Comparison of ENCODE assay signal across 23 cellular contexts in the genomic region with DNA sequence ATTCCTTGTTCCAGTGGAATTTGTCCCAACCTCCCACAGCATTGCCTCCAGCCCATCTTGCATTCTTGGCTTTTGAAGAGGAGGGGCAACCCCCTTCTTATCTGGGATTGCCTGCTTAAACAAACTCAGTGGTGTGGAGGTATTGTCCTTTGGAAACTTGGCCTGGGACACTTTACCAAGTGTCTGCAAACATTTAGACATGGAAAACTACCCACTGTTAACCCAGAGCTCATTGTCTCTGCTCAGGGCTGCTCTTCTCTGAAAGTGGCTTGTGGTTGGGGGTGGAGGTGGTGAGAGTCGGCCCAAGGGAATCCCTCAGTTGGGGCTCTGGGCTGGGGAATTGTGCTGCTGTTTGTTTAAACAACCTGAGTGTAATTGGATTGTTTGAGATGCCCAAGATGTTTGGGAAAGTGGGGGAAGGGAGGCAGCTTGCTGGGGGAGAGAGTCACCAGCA.
DNase-seq lines count a peak whose midpoint lies in the region; ATAC-seq and TF ChIP-seq lines count a peak whose summit lies in the region.
"Had no signal": no experiment of that assay in that cellular context is flagged by ENCODE, and none has a peak within 500 bp of the region (broad histone marks: within the 10 kb centered on the region; RNA-seq: fewer than 3 reads in every experiment).

No MANE protein-coding gene starts in this region.

- H3K9me3 ChIP-seq in iPS DF 6.9 (ENCODE audit: control insufficient read depth, insufficient read depth, low read length) (no peaks in the 10 kb centered on the region), neural progenitor cell (ENCODE audit: low read depth) (no peaks in the 10 kb centered on the region)
- H3K9me3 ChIP-seq: esophagus muscularis mucosa, neutrophil, tibial nerve had no signal

- DNase-seq in Daoy (ENCODE audit: low read depth) (peak; percentile 17), NCI-H82 (lab: John Stamatoyannopoulos, UW) (peak; percentile 93), iPS DF 6.9 (ENCODE audit: low read depth, low spot score) (peak; percentile 13), neural progenitor cell (ENCODE audit: low spot score) (peak; percentile 65)
- DNase-seq in stimulated activated naive CD8-positive, alpha-beta T cell treated with anti-CD3 and anti-CD28 coated beads, Interleukin-15, amount 100 ng/mL, for 72 hours = no peak
- DNase-seq: activated CD8-positive, alpha-beta T cell treated with anti-CD3 and anti-CD28 coated beads for 36 hours; activated T-cell treated with anti-CD3 and anti-CD28 coated beads, Interleukin-2, amount 50 U/mL, for 4 hours; CD4-positive, alpha-beta T cell; DMS79 treated with DMSO at 0.1 percent for 48 hours; glutamatergic neuron; midbrain; NCI-H1092 treated with DMSO at 0.1 percent for 48 hours; NCI-H524 treated with DMSO at 0.1 percent for 48 hours; stimulated activated naive CD4-positive, alpha-beta T cell; T-helper 17 cell; WERI-Rb-1 had no signal

- no peak overlapping the region for H3K27ac ChIP-seq in iPS DF 6.9 (ENCODE audit: low read length)
- peak overlapping the region; percentile 84 for H3K27ac ChIP-seq in neural progenitor cell
- H3K27ac ChIP-seq: esophagus muscularis mucosa, neutrophil, tibial nerve, WERI-Rb-1 had no signal

- H3F3A ChIP-seq in neural progenitor cell (ENCODE audit: low read depth) = peaks cover 18% of the 10 kb centered on the region

- H3K27me3 Mint-ChIP-seq in neural progenitor cell (ENCODE audit: insufficient read depth, low read depth) = peaks cover 3% of the 10 kb centered on the region
- H3K27me3 Mint-ChIP-seq in stimulated activated naive CD8-positive, alpha-beta T cell treated with anti-CD3 and anti-CD28 coated beads, Interleukin-15, amount 100 ng/mL, for 72 hours = peaks cover 19% of the 10 kb centered on the region
- peaks cover 15% of the 10 kb centered on the region for H3K27me3 Mint-ChIP-seq in stimulated activated memory B cell treated with anti-CD40 and anti-IgM and Interleukin-4, amounts not matched to agents 10 μg/mL and 1 μg/mL and 100 μg/mL, for 72 hours
- H3K27me3 Mint-ChIP-seq: CD4-positive, alpha-beta T cell had no signal

- WGBS in iPS DF 6.9 (ENCODE audit: insufficient coverage, insufficient read length) = no CpG with 5 or more reads among the region's 1 CpG

- H3K4me1 ChIP-seq in iPS DF 6.9 (ENCODE audit: control insufficient read depth, insufficient read depth, low read length) (no peaks in the 10 kb centered on the region; the same call in 1 of the 2 replicates), neural progenitor cell (peaks cover 16% of the 10 kb centered on the region)
- H3K4me1 ChIP-seq: esophagus muscularis mucosa, tibial nerve had no signal

- no peak overlapping the region for H2AFZ ChIP-seq in neural progenitor cell (replicated peaks)

- H3K9ac ChIP-seq in neural progenitor cell = no peak overlapping the region

- TF ChIP-seq CTCF in neural progenitor cell (IDR thresholded peaks at IDR 0.05) = no peak

- no peaks in the 10 kb centered on the region for H4K20me1 ChIP-seq in neural progenitor cell (ENCODE audit: low read depth)

- H3K4me3 ChIP-seq in iPS DF 6.9 (ENCODE audit: low read length) = no peak overlapping the region
- H3K4me3 ChIP-seq in neural progenitor cell = no peak overlapping the region
- H3K4me3 ChIP-seq: esophagus muscularis mucosa, tibial nerve had no signal

- H3K27ac Mint-ChIP-seq in neural progenitor cell = no peak overlapping the region
- H3K27ac Mint-ChIP-seq in stimulated activated naive CD8-positive, alpha-beta T cell treated with anti-CD3 and anti-CD28 coated beads, Interleukin-15, amount 100 ng/mL, for 72 hours = no peak overlapping the region
- no peak overlapping the region for H3K27ac Mint-ChIP-seq in stimulated activated memory B cell treated with anti-CD40 and anti-IgM and Interleukin-4, amounts not matched to agents 10 μg/mL and 1 μg/mL and 100 μg/mL, for 72 hours
- H3K27ac Mint-ChIP-seq: activated CD8-positive, alpha-beta T cell treated with anti-CD3 and anti-CD28 coated beads for 36 hours; activated naive CD4-positive, alpha-beta T cell treated with anti-CD3 and anti-CD28 coated beads, Interleukin-2, amount 50 U/mL, for 72 hours; CD4-positive, alpha-beta T cell; T-helper 17 cell had no signal

- H3K36me3 Mint-ChIP-seq in neural progenitor cell = no peaks in the 10 kb centered on the region
- H3K36me3 Mint-ChIP-seq in stimulated activated memory B cell treated with anti-CD40 and anti-IgM and Interleukin-4, amounts not matched to agents 10 μg/mL and 1 μg/mL and 100 μg/mL, for 72 hours = no peaks in the 10 kb centered on the region
- H3K36me3 Mint-ChIP-seq: activated naive CD4-positive, alpha-beta T cell treated with anti-CD3 and anti-CD28 coated beads, Interleukin-2, amount 50 U/mL, for 72 hours had no signal

- no peaks in the 10 kb centered on the region for H3K36me3 ChIP-seq in iPS DF 6.9 (ENCODE audit: control insufficient read depth, insufficient read depth, low read length)
- H3K36me3 ChIP-seq in neural progenitor cell = no peaks in the 10 kb centered on the region
- H3K36me3 ChIP-seq: esophagus muscularis mucosa, neutrophil, tibial nerve, WERI-Rb-1 had no signal

- ATAC-seq in GM19395 (IDR thresholded peaks at IDR 0.05; ENCODE audit: unreplicated experiment) = no peak
- no peak for ATAC-seq in stimulated activated naive CD8-positive, alpha-beta T cell treated with anti-CD3 and anti-CD28 coated beads, Interleukin-15, amount 100 ng/mL, for 72 hours
- ATAC-seq in HG03342 (IDR thresholded peaks at IDR 0.05; ENCODE audit: unreplicated experiment) = no peak
- ATAC-seq in stimulated activated memory B cell treated with anti-CD40 and anti-IgM and Interleukin-4, amounts not matched to agents 10 μg/mL and 1 μg/mL and 100 μg/mL, for 72 hours = no peak
- ATAC-seq: activated CD8-positive, alpha-beta T cell treated with anti-CD3 and anti-CD28 coated beads for 36 hours; activated naive CD4-positive, alpha-beta T cell treated with anti-CD3 and anti-CD28 coated beads, Interleukin-2, amount 50 U/mL, for 72 hours; activated T-cell treated with anti-CD3 and anti-CD28 coated beads, Interleukin-2, amount 50 U/mL, for 4 hours; T-helper 17 cell had no signal

- H3K27me3 ChIP-seq in iPS DF 6.9 (ENCODE audit: control insufficient read depth, insufficient read depth, low read length) (no peaks in the 10 kb centered on the region; the same call in 1 of the 2 replicates), neural progenitor cell (no peaks in the 10 kb centered on the region)
- H3K27me3 ChIP-seq: tibial nerve had no signal

- H3K4me1 Mint-ChIP-seq in neural progenitor cell = peaks cover 8% of the 10 kb centered on the region
- H3K4me1 Mint-ChIP-seq in stimulated activated naive CD8-positive, alpha-beta T cell treated with anti-CD3 and anti-CD28 coated beads, Interleukin-15, amount 100 ng/mL, for 72 hours = no peaks in the 10 kb centered on the region
- no peaks in the 10 kb centered on the region for H3K4me1 Mint-ChIP-seq in stimulated activated memory B cell treated with anti-CD40 and anti-IgM and Interleukin-4, amounts not matched to agents 10 μg/mL and 1 μg/mL and 100 μg/mL, for 72 hours
- H3K4me1 Mint-ChIP-seq: T-helper 17 cell had no signal

- H3K79me2 ChIP-seq in neural progenitor cell (ENCODE audit: low read depth) = no peaks in the 10 kb centered on the region

- H3K9me3 Mint-ChIP-seq in neural progenitor cell = no peaks in the 10 kb centered on the region
- no peaks in the 10 kb centered on the region for H3K9me3 Mint-ChIP-seq in stimulated activated naive CD8-positive, alpha-beta T cell treated with anti-CD3 and anti-CD28 coated beads, Interleukin-15, amount 100 ng/mL, for 72 hours
- H3K9me3 Mint-ChIP-seq in stimulated activated memory B cell treated with anti-CD40 and anti-IgM and Interleukin-4, amounts not matched to agents 10 μg/mL and 1 μg/mL and 100 μg/mL, for 72 hours = peaks cover 2% of the 10 kb centered on the region
- H3K9me3 Mint-ChIP-seq: activated CD8-positive, alpha-beta T cell treated with anti-CD3 and anti-CD28 coated beads for 36 hours; activated naive CD4-positive, alpha-beta T cell treated with anti-CD3 and anti-CD28 coated beads, Interleukin-2, amount 50 U/mL, for 72 hours; activated T-cell treated with anti-CD3 and anti-CD28 coated beads, Interleukin-2, amount 50 U/mL, for 4 hours had no signal

- no peak overlapping the region for H3K4me3 Mint-ChIP-seq in neural progenitor cell
- no peak overlapping the region for H3K4me3 Mint-ChIP-seq in stimulated activated naive CD8-positive, alpha-beta T cell treated with anti-CD3 and anti-CD28 coated beads, Interleukin-15, amount 100 ng/mL, for 72 hours
- no peak overlapping the region for H3K4me3 Mint-ChIP-seq in stimulated activated memory B cell treated with anti-CD40 and anti-IgM and Interleukin-4, amounts not matched to agents 10 μg/mL and 1 μg/mL and 100 μg/mL, for 72 hours
- H3K4me3 Mint-ChIP-seq: activated CD8-positive, alpha-beta T cell treated with anti-CD3 and anti-CD28 coated beads for 36 hours; activated T-cell treated with anti-CD3 and anti-CD28 coated beads, Interleukin-2, amount 50 U/mL, for 4 hours; CD4-positive, alpha-beta T cell; T-helper 17 cell had no signal

- H3K4me2 ChIP-seq in neural progenitor cell = peak overlapping the region; percentile 67

Comparison
In these comparisons a context has a peak if more than half of its experiments do, and no peak if none do; other contexts are left out.
1. DNase-seq: peak in Daoy (single experiment), NCI-H82 (single experiment), iPS DF 6.9 (single experiment) and neural progenitor cell (single experiment); none in stimulated activated naive CD8-positive, alpha-beta T cell treated with anti-CD3 and anti-CD28 coated beads, Interleukin-15, amount 100 ng/mL, for 72 hours (0 of 2).